ENCODE assay signal across 1 cellular context in the genomic region with DNA sequence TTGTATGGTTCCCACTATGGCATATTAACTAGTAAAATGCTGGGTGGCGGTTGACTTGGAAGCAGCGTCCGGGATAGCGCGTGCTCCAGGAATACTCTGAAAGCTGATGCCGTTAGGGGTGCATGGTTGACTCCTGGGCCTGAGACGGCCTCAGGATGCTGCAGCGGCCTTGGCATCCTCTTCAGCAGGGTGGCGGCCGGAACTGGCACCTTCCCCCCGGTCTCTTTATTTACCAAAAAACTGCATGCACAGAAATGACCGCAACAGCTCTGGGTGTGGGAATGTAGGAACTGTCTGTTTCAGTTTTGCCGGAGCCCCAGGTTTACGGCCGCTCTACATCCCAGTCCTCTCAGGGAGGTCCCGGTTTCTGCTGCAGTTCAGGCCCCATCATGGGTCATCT.
TF ChIP-seq lines count a peak whose summit lies in the region.

No MANE protein-coding gene starts in this region.

TF ChIP-seq in K562, 482 proteins besides CTCF, POLR2A, EP300 and RAD21 (continued from another document):
- TF ChIP-seq DMBX1 (CRISPR knock-in tag; IDR thresholded peaks at IDR 0.05; ENCODE audit: borderline replicate concordance) = 0 out of 2 replicates have a peak, but pooled peaks have one; percentile 10
